ENCODE assay signal across 12 cellular contexts in the genomic region with DNA sequence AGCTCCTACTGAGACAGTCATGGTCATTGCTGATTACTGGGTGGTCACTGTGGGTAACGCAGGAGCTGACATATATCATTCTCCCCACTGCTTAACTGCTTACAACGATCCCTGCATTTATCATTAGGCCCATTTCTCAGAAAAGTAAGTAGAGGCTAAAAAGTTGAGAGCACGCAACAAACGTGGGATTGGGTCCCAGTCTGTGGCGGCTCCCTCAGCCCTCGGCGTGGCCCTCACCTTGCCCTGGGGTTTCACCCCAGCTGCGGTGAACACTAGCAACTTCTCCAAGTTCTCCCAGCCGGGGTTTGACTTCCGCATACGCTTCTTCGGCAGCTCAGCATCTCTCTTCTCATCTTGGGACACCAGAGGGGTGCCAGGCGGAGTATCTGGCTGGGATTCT. TPM values are rescaled to one million over a fixed set of nuclear protein-coding genes. Genes with fewer than 3 reads are reported as not detected.
A peak's percentile ranks its signal among the peaks of the same experiment; 100 is the strongest.
DNase-seq lines count a peak whose midpoint lies in the region; ATAC-seq and TF ChIP-seq lines count a peak whose summit lies in the region.
"Had no signal": no experiment of that assay in that cellular context is flagged by ENCODE, and none has a peak within 500 bp of the region (broad histone marks: within the 10 kb centered on the region; RNA-seq: fewer than 3 reads in every experiment).

No MANE protein-coding gene starts in this region.

- H3K27me3 ChIP-seq in AG04450 (ENCODE audit: control insufficient read depth, insufficient read depth, low read length) (no peaks in the 10 kb centered on the region), HCT116 (ENCODE audit: insufficient read depth, low read length) (no peaks in the 10 kb centered on the region), lower lobe of right lung (ENCODE audit: low read depth) (no peaks in the 10 kb centered on the region), uterus (no peaks in the 10 kb centered on the region), upper lobe of right lung (no peaks in the 10 kb centered on the region)

- no peak for DNase-seq in AG04450 (ENCODE audit: low read depth, low spot score)
- DNase-seq in HCT116 (ENCODE audit: low read depth, low spot score): no peak
- no peak for DNase-seq in T-helper 17 cell
- no peak for DNase-seq in lower lobe of right lung
- no peak for DNase-seq in amygdala (lab: John Stamatoyannopoulos, UW)
- no peak for DNase-seq in uterus
- DNase-seq in upper lobe of right lung: no peak
- no peak for DNase-seq in stimulated activated CD4-positive, alpha-beta T cell treated with anti-CD3 and anti-CD28 coated beads, Interleukin-12 subunit alpha, Interleukin-12 subunit beta, amount 100 ng/mL, for 4 hours
- DNase-seq: KG1; NK-92 treated with Interleukin-12 subunit alpha and Interleukin-12 subunit beta, amount 100 ng/mL, for 24 hours had no signal

- BruUV-seq in HCT116 (replicated peaks; lab: Mats Ljungman, UMichigan): no TSS peak

- H3K9me2 ChIP-seq in HCT116 (ENCODE audit: insufficient read depth): no peaks in the 10 kb centered on the region

- H4K20me1 ChIP-seq in HCT116 (ENCODE audit: insufficient read depth): peaks cover 5% of the 10 kb centered on the region; the same call in 1 of the 2 replicates

- H3K4me3 Mint-ChIP-seq in T-helper 17 cell: no peak overlapping the region
- H3K4me3 Mint-ChIP-seq: central memory CD8-positive, alpha-beta T cell; memory B cell had no signal

- RAD21 ChIA-PET in HCT116 (lab: Charles Lee; ENCODE audit: low non-redundant PET in 1 of 2, low total read pairs in 2 of 2, uncharacterized antibody in 2 of 2, unreplicated experiment in 2 of 2): interaction anchor here (0.7 to 0.9 kb wide), 2 partner anchors 64 to 362 kb away, joined by 3 to 4 read pairs; a partner anchor contains a TSS

- H3K36me3 ChIP-seq in HCT116 (ENCODE audit: control insufficient read depth in 1 of 2, insufficient read depth in 2 of 2, low read length in 2 of 2): peaks cover 15 to 31% of the 10 kb centered on the region in 2 experiments
- H3K36me3 ChIP-seq in lower lobe of right lung: peaks cover 49% of the 10 kb centered on the region
- no peaks in the 10 kb centered on the region for H3K36me3 ChIP-seq in uterus
- peaks cover 45% of the 10 kb centered on the region for H3K36me3 ChIP-seq in upper lobe of right lung

- H3K9me3 ChIP-seq in AG04450 (ENCODE audit: control insufficient read depth, insufficient read depth, low read length): no peaks in the 10 kb centered on the region; the same call in 1 of the 2 replicates
- H3K9me3 ChIP-seq in HCT116 (ENCODE audit: control insufficient read depth in 1 of 2, insufficient read depth in 1 of 2, low read depth in 1 of 2, low read length in 2 of 2): no peaks in the 10 kb centered on the region
- no peaks in the 10 kb centered on the region for H3K9me3 ChIP-seq in T-helper 17 cell (ENCODE audit: control insufficient read depth, low read length, poor library complexity, severe bottlenecking)
- H3K9me3 ChIP-seq in lower lobe of right lung: no peaks in the 10 kb centered on the region
- no peaks in the 10 kb centered on the region for H3K9me3 ChIP-seq in uterus
- H3K9me3 ChIP-seq in upper lobe of right lung: no peaks in the 10 kb centered on the region

- peak overlapping the region; percentile 17; the same call in 1 of the 2 replicates for H3K4me3 ChIP-seq in AG04450 (ENCODE audit: low read depth, low read length)
- peak overlapping the region; percentile 5 to 83; a peak in 2 of 4 replicates for H3K4me3 ChIP-seq in HCT116 (replicated peaks in 1 of 2; ENCODE audit: low read depth in 1 of 2, low read length in 2 of 2)
- H3K4me3 ChIP-seq in lower lobe of right lung: peak overlapping the region; percentile 14
- H3K4me3 ChIP-seq in uterus: no peak overlapping the region
- H3K4me3 ChIP-seq in upper lobe of right lung: no peak overlapping the region

- no peak overlapping the region for H3K27ac ChIP-seq in AG04450 (ENCODE audit: low read depth, low read length)
- peak overlapping the region; percentile 91 for H3K27ac ChIP-seq in HCT116 (ENCODE audit: low read depth, low read length)
- no peak overlapping the region for H3K27ac ChIP-seq in lower lobe of right lung
- no peak overlapping the region for H3K27ac ChIP-seq in uterus
- no peak overlapping the region for H3K27ac ChIP-seq in upper lobe of right lung

- TF ChIP-seq CTCF in AG04450 (IDR thresholded peaks at IDR 0.05; ENCODE audit: low read depth, low read length) (no peak), HCT116 (IDR thresholded peaks at IDR 0.05 in 2 of 3, conservative IDR thresholded peaks at IDR 0.05 in 1 of 3; ENCODE audit: borderline replicate concordance in 1 of 3, insufficient read depth in 1 of 3, low read depth in 2 of 3, low read length in 2 of 3) (no peak), lower lobe of right lung (IDR thresholded peaks at IDR 0.05) (no peak), uterus (IDR thresholded peaks at IDR 0.05) (no peak), upper lobe of right lung (IDR thresholded peaks at IDR 0.05) (no peak)

- TF ChIP-seq POLR2A in HCT116 (IDR thresholded peaks at IDR 0.05; ENCODE audit: borderline replicate concordance, extremely low read depth, insufficient read depth, insufficient read length) (no peak), uterus (IDR thresholded peaks at IDR 0.05) (no peak)

- ATAC-seq in HCT116 (no peak), T-helper 17 cell (no peak), lower lobe of right lung (no peak), upper lobe of right lung (no peak)

- peaks cover 5% of the 10 kb centered on the region for H3K36me3 Mint-ChIP-seq in T-helper 17 cell (ENCODE audit: low read depth)

- no peak overlapping the region for H2AFZ ChIP-seq in HCT116 (ENCODE audit: low read depth, low read length, poor library complexity, severe bottlenecking)

- H3K4me1 ChIP-seq in HCT116 (ENCODE audit: control insufficient read depth in 1 of 2, insufficient read depth in 2 of 2, low read length in 2 of 2): peaks cover 21 to 58% of the 10 kb centered on the region in 2 experiments; a peak in 3 of 4 replicates
- peaks cover 38% of the 10 kb centered on the region for H3K4me1 ChIP-seq in lower lobe of right lung
- H3K4me1 ChIP-seq in uterus: peaks cover 0 to 25% of the 10 kb centered on the region in 2 donors
- H3K4me1 ChIP-seq in upper lobe of right lung: peaks cover 27% of the 10 kb centered on the region

- H3K4me2 ChIP-seq in HCT116 (ENCODE audit: low read length): peak overlapping the region; percentile 95

- H3K4me1 Mint-ChIP-seq in T-helper 17 cell: peaks cover 27% of the 10 kb centered on the region

- H3K27me3 Mint-ChIP-seq in T-helper 17 cell: no peaks in the 10 kb centered on the region
- H3K27me3 Mint-ChIP-seq: central memory CD8-positive, alpha-beta T cell; memory B cell had no signal

- no peak for TF ChIP-seq RAD21 in HCT116 (IDR thresholded peaks at IDR 0.05; ENCODE audit: low read depth)

- intact Hi-C loops in HCT116 (cut with micrococcal nuclease): loop anchor here (5.0 kb wide), 1 partner anchor 98 kb away; a partner anchor contains a TSS
- intact Hi-C loops in lower lobe of right lung (cut with DNase I): no loop called here
- intact Hi-C loops in uterus (cut with DNase I; ENCODE audit: low total_unique reads): no loop called here
- intact Hi-C loops in upper lobe of right lung (cut with DNase I): no loop called here

- peak overlapping the region; percentile 45 for H3K27ac Mint-ChIP-seq in T-helper 17 cell
- H3K27ac Mint-ChIP-seq: memory B cell had no signal

- POLR2A ChIA-PET in AG04450 (lab: Yijun Ruan, JAX): interaction anchor here (0.6 to 1.1 kb wide), 5 partner anchors 12 to 1244 kb away, joined by 3 to 16 read pairs (median 5); a partner anchor contains a TSS
- POLR2A ChIA-PET in HCT116 (lab: Charles Lee): interaction anchor here (1.0 to 1.2 kb wide), 4 partner anchors 10 to 189 kb away, joined by 4 to 13 read pairs (median 6); a partner anchor contains a TSS

- peaks cover 43% of the 10 kb centered on the region for H3K79me2 ChIP-seq in HCT116 (ENCODE audit: insufficient read depth, low read length)

- CTCF ChIA-PET in AG04450 (lab: Charles Lee) (no interaction called here), HCT116 (lab: Charles Lee) (interaction anchor here (0.9 to 1.3 kb wide), 3 partner anchors 11 to 47 kb away, joined by 3 read pairs; a partner anchor contains a TSS)

- no peak overlapping the region for H3K9ac ChIP-seq in HCT116 (ENCODE audit: low read length)

TF ChIP-seq in HCT116, 20 proteins besides CTCF, POLR2A, EP300 and RAD21 (continues in another document):
- TF ChIP-seq ELF1 (IDR thresholded peaks at IDR 0.05; ENCODE audit: borderline replicate concordance, low read depth): no peak

RNA-seq across cellular contexts. Expression of a gene that starts 2.5 kb away (rescaled TPM):
- polyA plus RNA-seq in AG04450 (2011; rRNA removed): 13.0 and 13.1 TPM in 2 replicates
- 12.2 and 17.3 TPM in 2 replicates for polyA minus RNA-seq in AG04450 (2011; rRNA and poly(A)+ RNA removed)
- total RNA-seq in HCT116 (2021; ENCODE audit: unreplicated experiment) (129 TPM), T-helper 17 cell (100 to 1,000 TPM; 170 to 196 TPM), lower lobe of right lung (78.0 TPM), uterus (100 to 1,000 TPM in 1 of 4 donors, 10 to 100 TPM in 3; 47.7 to 104 (median 77.7) TPM), upper lobe of right lung (83.2 TPM)
- polyA plus RNA-seq in HCT116 (2012): 53.4 and 61.0 TPM in 2 replicates

RNA-seq across cellular contexts. Expression of a gene that starts 12.3 kb away (rescaled TPM):
- 27.5 and 33.1 TPM in 2 replicates for polyA plus RNA-seq in AG04450 (2011; rRNA removed)
- 20.7 and 22.4 TPM in 2 replicates for polyA minus RNA-seq in AG04450 (2011; rRNA and poly(A)+ RNA removed)
- 70.6 TPM for total RNA-seq in HCT116 (2021; ENCODE audit: unreplicated experiment)
- 49.3 and 54.5 TPM in 2 replicates for polyA plus RNA-seq in HCT116 (2012)
- 10 to 100 TPM; 19.2 to 33.8 TPM for total RNA-seq in T-helper 17 cell
- 29.7 TPM for total RNA-seq in lower lobe of right lung
- total RNA-seq in uterus: 10 to 100 TPM in 1 of 4 donors, 1 to 10 TPM in 3; 2.6 to 26.7 (median 5.9) TPM
- 29.4 TPM for total RNA-seq in upper lobe of right lung

RNA-seq across cellular contexts. Expression of a gene that starts 12.6 kb away (rescaled TPM):
- 15.6 and 23.0 TPM in 2 replicates for polyA plus RNA-seq in AG04450 (2011; rRNA removed)
- polyA minus RNA-seq in AG04450 (2011; rRNA and poly(A)+ RNA removed): 24.6 and 29.6 TPM in 2 replicates
- total RNA-seq in HCT116 (2021; ENCODE audit: unreplicated experiment): 32.9 TPM
- 25.9 and 27.8 TPM in 2 replicates for polyA plus RNA-seq in HCT116 (2012)
- total RNA-seq in T-helper 17 cell: 10 to 100 TPM; 44.1 to 57.3 TPM
- total RNA-seq in lower lobe of right lung: 53.1 TPM
- total RNA-seq in uterus: 10 to 100 TPM in 3 of 4 donors, 1 to 10 TPM in 1; 9.1 to 44.1 (median 12.5) TPM
- 57.1 TPM for total RNA-seq in upper lobe of right lung

RNA-seq across cellular contexts. Expression of a gene that starts 13.9 kb away (rescaled TPM):
- 37.6 and 58.5 TPM in 2 replicates for polyA plus RNA-seq in AG04450 (2011; rRNA removed)
- polyA minus RNA-seq in AG04450 (2011; rRNA and poly(A)+ RNA removed): 69.9 and 97.7 TPM in 2 replicates
- total RNA-seq in HCT116 (2021; ENCODE audit: unreplicated experiment): 236 TPM
- polyA plus RNA-seq in HCT116 (2012): 179 and 183 TPM in 2 replicates
- 100 to 1,000 TPM; 125 to 162 TPM for total RNA-seq in T-helper 17 cell
- total RNA-seq in lower lobe of right lung: 124 TPM
- 100 to 1,000 TPM in 1 of 4 donors, 10 to 100 TPM in 3; 46.2 to 156 (median 82.0) TPM for total RNA-seq in uterus
- total RNA-seq in upper lobe of right lung: 104 TPM

RNA-seq across cellular contexts. Expression of a gene that starts 31.8 kb away (rescaled TPM):
- 0.30 and 0.92 TPM in 2 replicates for polyA plus RNA-seq in AG04450 (2011; rRNA removed)
- 0.30 and 1.1 TPM in 2 replicates for polyA minus RNA-seq in AG04450 (2011; rRNA and poly(A)+ RNA removed)
- 0.71 TPM for total RNA-seq in HCT116 (2021; ENCODE audit: unreplicated experiment)
- polyA plus RNA-seq in HCT116 (2012): 0.57 and 0.85 TPM in 2 replicates
- 100 to 1,000 TPM in 1 of 2 donors, 10 to 100 TPM in 1; 47.8 to 107 TPM for total RNA-seq in T-helper 17 cell
- total RNA-seq in lower lobe of right lung: 1.6 TPM
- total RNA-seq in uterus: 1 to 10 TPM in 1 of 4 donors, under 1 TPM in 1, not detected in 2; 0.82 to 1.2 TPM
- 1.8 TPM for total RNA-seq in upper lobe of right lung

Comparison
In these comparisons a context has a peak if more than half of its experiments do, and no peak if none do; other contexts are left out.
1. H3K4me3 ChIP-seq: peak in AG04450 (single experiment), HCT116 (2 of 2) and lower lobe of right lung (single experiment); none in uterus (0 of 2) and upper lobe of right lung (single experiment).